Comparison of ENCODE assay signal across 1 cellular context in genomic region chr4:8504279-8505007, GRCh38.
TF ChIP-seq lines count a peak whose summit lies in the region.

No MANE protein-coding gene starts in this region.

TF ChIP-seq in SK-N-SH, 30 proteins besides CTCF, POLR2A, EP300 and RAD21 (continued from another document):
- no peak for TF ChIP-seq GABPA (IDR thresholded peaks at IDR 0.05; ENCODE audit: low read depth)
- no peak for TF ChIP-seq TAF1 (IDR thresholded peaks at IDR 0.05; ENCODE audit: borderline replicate concordance, low read depth, low read length)
- TF ChIP-seq CHD2 (IDR thresholded peaks at IDR 0.05; ENCODE audit: low read length, partially characterized antibody): no peak
- no peak for TF ChIP-seq FOXJ3 (CRISPR knock-in tag; IDR thresholded peaks at IDR 0.05)
- no peak for TF ChIP-seq USF2 (IDR thresholded peaks at IDR 0.05; ENCODE audit: borderline replicate concordance, low read depth, low read length)
- TF ChIP-seq FOSL2 (IDR thresholded peaks at IDR 0.05; ENCODE audit: borderline replicate concordance, low read depth): no peak
